Comparison of ENCODE assay signal across 1 cellular context in the genomic region with DNA sequence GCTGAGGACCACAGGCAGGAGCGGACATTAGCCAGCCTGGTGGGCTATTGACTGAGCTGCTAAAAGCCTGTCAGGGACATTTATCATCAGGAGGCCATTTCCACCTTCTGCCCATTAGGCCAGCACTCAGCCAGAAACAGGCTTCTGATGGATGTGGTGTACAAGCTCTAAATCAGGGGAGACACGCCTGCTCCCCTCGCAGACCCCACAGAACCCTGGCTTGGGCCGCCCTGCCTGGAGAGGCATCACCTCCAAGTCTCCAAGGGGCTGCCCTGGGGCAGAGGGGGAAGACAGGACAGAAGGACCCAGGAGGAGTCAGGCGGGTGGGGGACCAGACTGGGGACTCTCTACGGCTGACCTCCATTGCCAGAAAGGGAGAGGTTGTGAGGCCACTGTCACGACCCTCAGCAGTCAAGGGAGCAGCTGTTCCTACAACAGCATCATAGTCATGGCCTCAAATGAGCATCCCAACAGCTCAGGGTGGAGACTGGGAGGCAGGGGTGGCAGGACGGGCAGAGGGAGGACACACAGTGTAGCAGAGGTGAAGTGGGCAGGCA.
TF ChIP-seq lines count a peak whose summit lies in the region.

No MANE protein-coding gene starts in this region.

TF ChIP-seq in liver, 16 proteins besides CTCF, POLR2A, EP300 and RAD21:
- no peak for TF ChIP-seq YY1 (IDR thresholded peaks at IDR 0.05)
- no peak for TF ChIP-seq TAF1 (conservative IDR thresholded peaks at IDR 0.05)
- TF ChIP-seq FOXA2 (IDR thresholded peaks at IDR 0.05), result no peak
- TF ChIP-seq HNF4A (conservative IDR thresholded peaks at IDR 0.05), result no peak
- no peak for TF ChIP-seq RXRA (IDR thresholded peaks at IDR 0.05)
- no peak for TF ChIP-seq ATF3 (IDR thresholded peaks at IDR 0.05)
- no peak for TF ChIP-seq REST (IDR thresholded peaks at IDR 0.05)
- TF ChIP-seq NR2F2 (IDR thresholded peaks at IDR 0.05), result no peak
- no peak for TF ChIP-seq HNF4G (IDR thresholded peaks at IDR 0.05)
- no peak for TF ChIP-seq SP1 (IDR thresholded peaks at IDR 0.05)
- no peak for TF ChIP-seq EGR1 (IDR thresholded peaks at IDR 0.05; ENCODE audit: low read depth in 2 of 2)
- no peak for TF ChIP-seq ZBTB33 (IDR thresholded peaks at IDR 0.05)
- no peak for TF ChIP-seq JUND (IDR thresholded peaks at IDR 0.05)
- TF ChIP-seq MAX (IDR thresholded peaks at IDR 0.05), result no peak
- no peak for TF ChIP-seq FOXA1 (IDR thresholded peaks at IDR 0.05)
- no peak for TF ChIP-seq GABPA (IDR thresholded peaks at IDR 0.05 in 1 of 2, conservative IDR thresholded peaks at IDR 0.05 in 1 of 2)
